14 cellular contexts compared by ENCODE assay signal in genomic region chr3:61846488-61846887, GRCh38.
A peak's percentile ranks its signal among the peaks of the same experiment; 100 is the strongest.
DNase-seq lines count a peak whose midpoint lies in the region; ATAC-seq and TF ChIP-seq lines count a peak whose summit lies in the region.
"Had no signal": no experiment of that assay in that cellular context is flagged by ENCODE, and none has a peak within 500 bp of the region (broad histone marks: within the 10 kb centered on the region; RNA-seq: fewer than 3 reads in every experiment).

No MANE protein-coding gene starts in this region.

- DNase-seq in left ventricle myocardium inferior = no peak
- no peak for DNase-seq in right cardiac atrium
- peak in 1 of 2 donors; percentile 47 for DNase-seq in thyroid gland
- no peak for DNase-seq in NCI-H526 treated with DMSO at 0.1 percent for 48 hours (lab: John Stamatoyannopoulos, UW)
- no peak for DNase-seq in brain microvascular endothelial cell
- no peak for DNase-seq in activated gamma-delta T cell (lab: John Stamatoyannopoulos, UW)
- DNase-seq: MV-4-11, NCI-H1694 treated with DMSO at 0.1 percent for 48 hours, NCI-H2081 treated with DMSO at 0.1 percent for 48 hours, NCI-H2171 treated with DMSO at 0.1 percent for 48 hours, NCI-H446, NCI-H526, OCI-M1 had no signal

- intact Hi-C loops in left ventricle myocardium inferior (cut with micrococcal nuclease) = no loop called here
- intact Hi-C loops in right cardiac atrium (cut with DNase I) = loop anchor here in 2 of 4 donors (10.0 kb wide), 1 partner anchor 282 kb away; the partner anchor contains the start of gene PTPRG (in 2 of the 2)
- intact Hi-C loops in thyroid gland (cut with DNase I) = loop anchor here (10.0 kb wide), 1 partner anchor 282 kb away; the partner anchor contains the start of gene PTPRG

- no peaks in the 10 kb centered on the region for H3K36me3 ChIP-seq in left ventricle myocardium inferior
- no peaks in the 10 kb centered on the region for H3K36me3 ChIP-seq in gastroesophageal sphincter
- H3K36me3 ChIP-seq in thyroid gland = no peaks in the 10 kb centered on the region
- no peaks in the 10 kb centered on the region for H3K36me3 ChIP-seq in brain microvascular endothelial cell (replicated peaks)

- no peak for TF ChIP-seq CTCF in left ventricle myocardium inferior (IDR thresholded peaks at IDR 0.05; ENCODE audit: borderline replicate concordance)
- TF ChIP-seq CTCF in gastroesophageal sphincter (IDR thresholded peaks at IDR 0.05) = no peak
- no peak for TF ChIP-seq CTCF in thyroid gland (IDR thresholded peaks at IDR 0.05)
- TF ChIP-seq CTCF in brain microvascular endothelial cell (IDR thresholded peaks at IDR 0.05; ENCODE audit: low read depth, low read length, missing control alignments) = no peak

- no peak for TF ChIP-seq EP300 in gastroesophageal sphincter (IDR thresholded peaks at IDR 0.05)

- in situ Hi-C loops in brain microvascular endothelial cell (cut with HindIII; ENCODE audit: low pct_ligation_motif_present, low sequenced_read_pairs) = no loop called here

- no peak for ATAC-seq in right cardiac atrium
- ATAC-seq in gastroesophageal sphincter = no peak

- TF ChIP-seq POLR2A in gastroesophageal sphincter (IDR thresholded peaks at IDR 0.05) = no peak
- no peak for TF ChIP-seq POLR2A in thyroid gland (IDR thresholded peaks at IDR 0.05)

- H3K27ac ChIP-seq in left ventricle myocardium inferior (replicated peaks) = peak overlapping the region; percentile 92
- H3K27ac ChIP-seq in right cardiac atrium (ENCODE audit: low read length) = no peak overlapping the region
- peak overlapping the region in 3 of 4 donors; percentile 66 to 79 (median 76) for H3K27ac ChIP-seq in gastroesophageal sphincter
- H3K27ac ChIP-seq in thyroid gland = peak overlapping the region; percentile 18 to 82 (median 72)
- no peak overlapping the region for H3K27ac ChIP-seq in brain microvascular endothelial cell

- H3K4me1 ChIP-seq in left ventricle myocardium inferior (peaks cover 73% of the 10 kb centered on the region), right cardiac atrium (ENCODE audit: control insufficient read depth, insufficient read depth, low read length) (peaks cover 10% of the 10 kb centered on the region), gastroesophageal sphincter (peaks cover 9 to 43% (median 9%) of the 10 kb centered on the region in 3 donors), thyroid gland (peaks cover 34 to 61% of the 10 kb centered on the region in 2 donors)

- H3K4me3 ChIP-seq in left ventricle myocardium inferior (no peak overlapping the region), right cardiac atrium (ENCODE audit: low read length) (no peak overlapping the region), gastroesophageal sphincter (no peak overlapping the region), thyroid gland (replicated peaks in 1 of 3) (no peak overlapping the region), brain microvascular endothelial cell (ENCODE audit: low read depth, low read length) (no peak overlapping the region)

- H3K9me3 ChIP-seq in left ventricle myocardium inferior (replicated peaks) (no peaks in the 10 kb centered on the region), right cardiac atrium (ENCODE audit: control insufficient read depth, low read length) (no peaks in the 10 kb centered on the region), gastroesophageal sphincter (no peaks in the 10 kb centered on the region), thyroid gland (no peaks in the 10 kb centered on the region)

- H3K27me3 ChIP-seq in left ventricle myocardium inferior (ENCODE audit: low read depth) (no peaks in the 10 kb centered on the region), right cardiac atrium (ENCODE audit: control insufficient read depth, insufficient read depth) (no peaks in the 10 kb centered on the region), gastroesophageal sphincter (no peaks in the 10 kb centered on the region), thyroid gland (no peaks in the 10 kb centered on the region), brain microvascular endothelial cell (replicated peaks) (no peaks in the 10 kb centered on the region)

- 93% methylated on average over 2 of the region's 2 CpGs for WGBS in right cardiac atrium
- WGBS in gastroesophageal sphincter (ENCODE audit: low coverage in 1 of 2), 2 donors = 100% methylated on average over 1 of the region's 2 CpGs; no CpG with 5 or more reads in 1 of the 2 donors
- WGBS in thyroid gland, 2 donors = 64 to 68% methylated on average over 2 of the region's 2 CpGs

Comparison
In these comparisons a context has a peak if more than half of its experiments do, and no peak if none do; other contexts are left out.
1. H3K27ac ChIP-seq: peak in left ventricle myocardium inferior (single experiment), gastroesophageal sphincter (3 of 4) and thyroid gland (3 of 3); none in right cardiac atrium (single experiment) and brain microvascular endothelial cell (single experiment).